ENCODE assay signal across 5 cellular contexts in the genomic region with DNA sequence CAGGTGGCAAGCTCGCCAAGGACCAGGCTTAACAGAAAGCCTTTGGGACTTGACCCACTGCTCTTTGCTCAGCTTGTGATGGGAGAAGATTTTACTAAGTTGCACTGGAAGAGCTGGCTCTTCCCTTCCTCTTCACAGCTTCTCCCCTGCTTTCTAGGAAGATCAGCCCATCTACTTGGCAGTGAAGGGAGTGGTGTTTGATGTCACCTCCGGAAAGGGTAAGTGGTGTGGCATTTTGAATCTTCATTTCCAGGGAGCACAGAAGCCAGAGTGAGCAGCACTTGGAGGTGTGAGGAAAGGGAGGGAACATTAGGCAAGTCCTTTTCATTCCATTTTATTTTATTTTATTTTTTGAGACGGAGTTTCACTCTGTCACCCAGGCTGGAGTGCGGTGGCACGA.
"Had no signal": no experiment of that assay in that cellular context is flagged by ENCODE, and none has a peak within 500 bp of the region (broad histone marks: within the 10 kb centered on the region; RNA-seq: fewer than 3 reads in every experiment).

No MANE protein-coding gene starts in this region.

- H2AFZ ChIP-seq: GM23338 had no signal

- H3K4me3 ChIP-seq: GM23338, HAP-1 had no signal

- DNase-seq: HFFc6 had no signal

- H3K4me1 ChIP-seq: HAP-1 had no signal

- H3K4me2 ChIP-seq: GM23338 had no signal

- H3K27me3 Mint-ChIP-seq: IgD-negative memory B cell had no signal

- H3K4me1 Mint-ChIP-seq: GM23338 had no signal

- H3K4me3 Mint-ChIP-seq: GM23338, HFFc6 had no signal

- H3K27ac ChIP-seq: HL-60 had no signal

- H3K9me3 Mint-ChIP-seq: GM23338, HFFc6, IgD-negative memory B cell had no signal

- H3K27ac Mint-ChIP-seq: GM23338, HFFc6, IgD-negative memory B cell had no signal

- H3K9me3 ChIP-seq: HAP-1 had no signal
